12 cellular contexts compared by ENCODE assay signal in genomic region chr2:241741016-241741415, GRCh38. TPM values are rescaled to one million over a fixed set of nuclear protein-coding genes. Genes with fewer than 3 reads are reported as not detected.
DNase-seq lines count a peak whose midpoint lies in the region; ATAC-seq and TF ChIP-seq lines count a peak whose summit lies in the region.
"Had no signal": no experiment of that assay in that cellular context is flagged by ENCODE, and none has a peak within 500 bp of the region (broad histone marks: within the 10 kb centered on the region; RNA-seq: fewer than 3 reads in every experiment).

No MANE protein-coding gene starts in this region.

- H3K4me3 Mint-ChIP-seq in activated CD8-positive, alpha-beta memory T cell treated with anti-CD3 and anti-CD28 coated beads, Interleukin-2, amount 10 ng/mL, durations not matched to agents 7 days and 5 days = peak overlapping the region; percentile 35
- H3K4me3 Mint-ChIP-seq in activated naive CD8-positive, alpha-beta T cell treated with anti-CD3 and anti-CD28 coated beads for 36 hours = no peak overlapping the region

- H3K9me3 Mint-ChIP-seq in activated CD8-positive, alpha-beta memory T cell treated with anti-CD3 and anti-CD28 coated beads, Interleukin-2, amount 10 ng/mL, durations not matched to agents 7 days and 5 days (ENCODE audit: low read depth) = peaks cover 1% of the 10 kb centered on the region
- no peaks in the 10 kb centered on the region for H3K9me3 Mint-ChIP-seq in activated naive CD8-positive, alpha-beta T cell treated with anti-CD3 and anti-CD28 coated beads for 36 hours

- peaks cover 17% of the 10 kb centered on the region for H3K36me3 Mint-ChIP-seq in activated CD8-positive, alpha-beta memory T cell treated with anti-CD3 and anti-CD28 coated beads, Interleukin-2, amount 10 ng/mL, durations not matched to agents 7 days and 5 days
- peaks cover 36% of the 10 kb centered on the region for H3K36me3 Mint-ChIP-seq in activated naive CD8-positive, alpha-beta T cell treated with anti-CD3 and anti-CD28 coated beads for 36 hours

- no peak for TF ChIP-seq CTCF in spleen (IDR thresholded peaks at IDR 0.05 in 8 of 11, conservative IDR thresholded peaks at IDR 0.05 in 3 of 11)
- TF ChIP-seq CTCF in brain microvascular endothelial cell (IDR thresholded peaks at IDR 0.05; ENCODE audit: low read depth, low read length, missing control alignments) = no peak

- H3K27me3 ChIP-seq in spleen (replicated peaks in 1 of 7) = no peaks in the 10 kb centered on the region
- no peaks in the 10 kb centered on the region for H3K27me3 ChIP-seq in brain microvascular endothelial cell (replicated peaks)

- DNase-seq in activated CD8-positive, alpha-beta memory T cell treated with anti-CD3 and anti-CD28 coated beads, Interleukin-2, amount 10 ng/mL, durations not matched to agents 7 days and 5 days = peak; percentile 62
- no peak for DNase-seq in activated CD8-positive, alpha-beta memory T cell treated with anti-CD3 and anti-CD28 coated beads for 24 hours
- peak; percentile 28 for DNase-seq in SW480 (ENCODE audit: low spot score)
- peak; percentile 17 for DNase-seq in activated naive CD8-positive, alpha-beta T cell treated with anti-CD3 and anti-CD28 coated beads for 36 hours
- peak; percentile 78 for DNase-seq in spleen
- DNase-seq in brain microvascular endothelial cell = no peak
- DNase-seq: kidney glomerular epithelial cell, psoas muscle had no signal

- no peaks in the 10 kb centered on the region for H3K27me3 Mint-ChIP-seq in activated CD8-positive, alpha-beta memory T cell treated with anti-CD3 and anti-CD28 coated beads, Interleukin-2, amount 10 ng/mL, durations not matched to agents 7 days and 5 days
- H3K27me3 Mint-ChIP-seq in activated naive CD8-positive, alpha-beta T cell treated with anti-CD3 and anti-CD28 coated beads for 36 hours = no peaks in the 10 kb centered on the region

- intact Hi-C loops in spleen (cut with DNase I; ENCODE audit: low total_unique reads) = no loop called here

- H3K27ac ChIP-seq in spleen = peak overlapping the region in 3 of 8 donors; percentile 18 to 57 (median 40)
- H3K27ac ChIP-seq in brain microvascular endothelial cell = no peak overlapping the region
- H3K27ac ChIP-seq: A549, psoas muscle had no signal

- peaks cover 0 to 61% (median 24%) of the 10 kb centered on the region in 6 donors for H3K4me1 ChIP-seq in spleen
- H3K4me1 ChIP-seq: A549, psoas muscle had no signal

- in situ Hi-C loops in brain microvascular endothelial cell (cut with HindIII; ENCODE audit: low pct_ligation_motif_present, low sequenced_read_pairs) = no loop called here

- no peak for TF ChIP-seq POLR2A in spleen (IDR thresholded peaks at IDR 0.05)

- ATAC-seq in activated CD8-positive, alpha-beta memory T cell treated with anti-CD3 and anti-CD28 coated beads, Interleukin-2, amount 10 ng/mL, durations not matched to agents 7 days and 5 days = peak; percentile 51
- no peak for ATAC-seq in GM18502 (IDR thresholded peaks at IDR 0.05; ENCODE audit: poor library complexity, unreplicated experiment)
- no peak for ATAC-seq in GM18873 (IDR thresholded peaks at IDR 0.05; ENCODE audit: low FRiP score, unreplicated experiment)
- ATAC-seq: A549, SK-N-SH treated with all-trans-retinoic acid at 6 μM for 48 hours had no signal

- peaks cover 0 to 3% (median 0%) of the 10 kb centered on the region in 8 donors for H3K9me3 ChIP-seq in spleen
- H3K9me3 ChIP-seq: A549, psoas muscle had no signal

- CTCF ChIA-PET in activated CD8-positive, alpha-beta memory T cell treated with anti-CD3 and anti-CD28 coated beads, Interleukin-2, amount 10 ng/mL, durations not matched to agents 7 days and 5 days (lab: Charles Lee) = interaction anchor here (2.2 to 2.4 kb wide), 2 partner anchors 22 to 137 kb away, joined by 9 to 14 read pairs; no protein-coding TSS in a partner anchor

- 23 to 60% (median 39%) methylated on average over 9 to 10 of the region's 10 CpGs for WGBS in spleen, 5 donors

- H3K4me3 ChIP-seq in spleen (peak overlapping the region in 1 of 8 donors; percentile 36), brain microvascular endothelial cell (ENCODE audit: low read depth, low read length) (no peak overlapping the region)
- H3K4me3 ChIP-seq: A549, psoas muscle had no signal

- no peak overlapping the region for H3K27ac Mint-ChIP-seq in activated CD8-positive, alpha-beta memory T cell treated with anti-CD3 and anti-CD28 coated beads, Interleukin-2, amount 10 ng/mL, durations not matched to agents 7 days and 5 days
- no peak overlapping the region for H3K27ac Mint-ChIP-seq in activated naive CD8-positive, alpha-beta T cell treated with anti-CD3 and anti-CD28 coated beads for 36 hours

- peaks cover 32% of the 10 kb centered on the region for H3K4me1 Mint-ChIP-seq in activated CD8-positive, alpha-beta memory T cell treated with anti-CD3 and anti-CD28 coated beads, Interleukin-2, amount 10 ng/mL, durations not matched to agents 7 days and 5 days
- peaks cover 32% of the 10 kb centered on the region for H3K4me1 Mint-ChIP-seq in activated naive CD8-positive, alpha-beta T cell treated with anti-CD3 and anti-CD28 coated beads for 36 hours

- H3K36me3 ChIP-seq in spleen (peaks cover 0 to 53% (median 26%) of the 10 kb centered on the region in 6 donors), brain microvascular endothelial cell (replicated peaks) (peaks cover 11% of the 10 kb centered on the region)

RNA-seq across cellular contexts. Expression of gene D2HGDH, which starts 6.6 kb away (rescaled TPM):
- total RNA-seq in activated CD8-positive, alpha-beta memory T cell treated with anti-CD3 and anti-CD28 coated beads, Interleukin-2, amount 10 ng/mL, durations not matched to agents 7 days and 5 days = 10 to 100 TPM; 21.6 to 26.2 TPM
- total RNA-seq in activated naive CD8-positive, alpha-beta T cell treated with anti-CD3 and anti-CD28 coated beads for 36 hours = 10 to 100 TPM; 26.9 to 29.3 TPM
- 10 to 100 TPM; 18.8 to 51.5 (median 32.3) TPM for total RNA-seq in spleen
- polyA plus RNA-seq in spleen = 10 to 100 TPM; 20.8 to 69.8 (median 67.0) TPM

RNA-seq across cellular contexts. Expression of gene GAL3ST2, which starts 35.6 kb away (rescaled TPM):
- under 1 TPM in 1 of 2 experiments, not detected in 1; 0.20 TPM for total RNA-seq in activated CD8-positive, alpha-beta memory T cell treated with anti-CD3 and anti-CD28 coated beads, Interleukin-2, amount 10 ng/mL, durations not matched to agents 7 days and 5 days
- total RNA-seq in activated naive CD8-positive, alpha-beta T cell treated with anti-CD3 and anti-CD28 coated beads for 36 hours = under 1 TPM in 1 of 2 experiments, not detected in 1; 0.31 TPM
- total RNA-seq in spleen = under 1 TPM in 2 of 7 donors, not detected in 5; 0.25 to 0.85 TPM
- not detected for polyA plus RNA-seq in spleen

RNA-seq across cellular contexts. Expression of gene ING5, which starts 39.2 kb away (rescaled TPM):
- total RNA-seq in activated CD8-positive, alpha-beta memory T cell treated with anti-CD3 and anti-CD28 coated beads, Interleukin-2, amount 10 ng/mL, durations not matched to agents 7 days and 5 days = 10 to 100 TPM; 26.3 to 28.0 TPM
- 10 to 100 TPM; 37.1 to 45.5 TPM for total RNA-seq in activated naive CD8-positive, alpha-beta T cell treated with anti-CD3 and anti-CD28 coated beads for 36 hours
- total RNA-seq in spleen = 10 to 100 TPM; 18.2 to 51.1 (median 37.9) TPM
- 10 to 100 TPM; 32.6 to 36.4 (median 34.6) TPM for polyA plus RNA-seq in spleen

RNA-seq across cellular contexts. Expression of gene DTYMK, which starts 54.4 kb away (rescaled TPM):
- 10 to 100 TPM; 79.9 to 95.5 TPM for total RNA-seq in activated CD8-positive, alpha-beta memory T cell treated with anti-CD3 and anti-CD28 coated beads, Interleukin-2, amount 10 ng/mL, durations not matched to agents 7 days and 5 days
- total RNA-seq in activated naive CD8-positive, alpha-beta T cell treated with anti-CD3 and anti-CD28 coated beads for 36 hours = 100 to 1,000 TPM; 116 to 121 TPM
- total RNA-seq in spleen = 10 to 100 TPM; 14.0 to 27.9 (median 18.1) TPM
- polyA plus RNA-seq in spleen = 10 to 100 TPM; 19.3 to 38.9 (median 31.6) TPM

Comparison
In these comparisons a context has a peak if more than half of its experiments do, and no peak if none do; other contexts are left out.
1. DNase-seq: peak in activated CD8-positive, alpha-beta memory T cell treated with anti-CD3 and anti-CD28 coated beads, Interleukin-2, amount 10 ng/mL, durations not matched to agents 7 days and 5 days (single experiment), SW480 (single experiment), activated naive CD8-positive, alpha-beta T cell treated with anti-CD3 and anti-CD28 coated beads for 36 hours (single experiment) and spleen (single experiment); none in activated CD8-positive, alpha-beta memory T cell treated with anti-CD3 and anti-CD28 coated beads for 24 hours (single experiment) and brain microvascular endothelial cell (single experiment).